Comparison of ENCODE assay signal across 31 cellular contexts in genomic region chr21:27649746-27650145, GRCh38.
DNase-seq lines count a peak whose midpoint lies in the region; ATAC-seq and TF ChIP-seq lines count a peak whose summit lies in the region.
"Had no signal": no experiment of that assay in that cellular context is flagged by ENCODE, and none has a peak within 500 bp of the region (broad histone marks: within the 10 kb centered on the region; RNA-seq: fewer than 3 reads in every experiment).

No MANE protein-coding gene starts in this region.

- no peak overlapping the region for H3K4me3 Mint-ChIP-seq in activated T-cell treated with anti-CD3 and anti-CD28 coated beads, Interleukin-2, amount 50 U/mL, for 72 hours
- no peak overlapping the region for H3K4me3 Mint-ChIP-seq in activated T-cell treated with anti-CD3 and anti-CD28 coated beads, Interleukin-2, amount 50 U/mL, for 4 hours
- H3K4me3 Mint-ChIP-seq: activated CD4-positive, alpha-beta memory T cell treated with anti-CD3 and anti-CD28 coated beads for 36 hours; activated T-helper 1 cell treated with anti-CD3 and anti-CD28 coated beads, Interleukin-12 subunit alpha, Interleukin-12 subunit beta, Interleukin-2, Interleukin-4 antibody, amounts not matched to agents 30 ng/mL and 10 ng/mL and 1 ng/mL, durations not matched to agents 14 hours and 24 hours and 36 hours; CD4-positive, CD25-positive, alpha-beta regulatory T cell; nephron progenitor cell had no signal

- H3K27me3 ChIP-seq in PC-3 (ENCODE audit: low read length) (no peaks in the 10 kb centered on the region), mesenchymal stem cell (ENCODE audit: control insufficient read depth in 1 of 2, insufficient read depth in 1 of 2, low read length in 2 of 2) (no peaks in the 10 kb centered on the region), stomach (no peaks in the 10 kb centered on the region)
- H3K27me3 ChIP-seq: cardiac muscle cell, colonic mucosa, gastrocnemius medialis, ovary, suprapubic skin had no signal

- intact Hi-C loops in PC-3 (cut with micrococcal nuclease) = loop anchor here (5.0 kb wide), 2 partner anchors 33 to 888 kb away; no protein-coding TSS in a partner anchor
- intact Hi-C loops in stomach (cut with DNase I; ENCODE audit: low total_unique reads) = no loop called here

- H3K79me2 ChIP-seq in PC-3 (ENCODE audit: low read length) = no peaks in the 10 kb centered on the region

- no peak overlapping the region for H3K4me2 ChIP-seq in PC-3 (ENCODE audit: low read length)
- H3K4me2 ChIP-seq in mesenchymal stem cell (ENCODE audit: low read length, poor library complexity, severe bottlenecking) = no peak overlapping the region
- H3K4me2 ChIP-seq: A549 had no signal

- H3K23ac ChIP-seq in mesenchymal stem cell (ENCODE audit: low read length in 2 of 2) = no peak overlapping the region

- no peaks in the 10 kb centered on the region for H4K20me1 ChIP-seq in PC-3 (ENCODE audit: low read length)

- H3K4ac ChIP-seq in mesenchymal stem cell (ENCODE audit: low read depth in 1 of 2, low read length in 2 of 2) = no peak overlapping the region

- no peaks in the 10 kb centered on the region for H3K79me1 ChIP-seq in mesenchymal stem cell (replicated peaks; ENCODE audit: low read length, poor library complexity, severe bottlenecking)

- DNase-seq in EH (ENCODE audit: low read depth) = peak; percentile 19
- no peak for DNase-seq in PC-3
- peak; percentile 46 for DNase-seq in epithelial cell of esophagus (ENCODE audit: low read depth)
- DNase-seq in mesenchymal stem cell = no peak
- no peak for DNase-seq in activated T-cell treated with anti-CD3 and anti-CD28 coated beads, Interleukin-2, amount 50 U/mL, for 72 hours
- DNase-seq in stomach = no peak
- DNase-seq in SHP77 treated with DMSO at 0.1 percent for 48 hours (lab: John Stamatoyannopoulos, UW) = no peak
- DNase-seq in activated T-cell treated with anti-CD3 and anti-CD28 coated beads, Interleukin-2, amount 50 U/mL, for 4 hours = no peak
- DNase-seq: activated CD4-positive, alpha-beta memory T cell treated with anti-CD3 and anti-CD28 coated beads for 36 hours; activated CD4-positive, alpha-beta T cell treated with anti-CD3 and anti-CD28 coated beads for 1 hour; activated naive CD4-positive, alpha-beta T cell treated with anti-CD3 and anti-CD28 coated beads, Interleukin-2, amount 50 U/mL, for 16 hours; AML-193; CD4-positive, CD25-positive, alpha-beta regulatory T cell; colonic mucosa; DND-41; effector CD4-positive, alpha-beta T cell; gastrocnemius medialis; NCI-H1092; NCI-H187; NCI-H2171 treated with DMSO at 0.1 percent for 48 hours; NCI-H510A; nephron progenitor cell; ovary; stimulated activated naive CD4-positive, alpha-beta T cell; T-helper 2 cell had no signal

- H2AK5ac ChIP-seq in mesenchymal stem cell (ENCODE audit: low read length, severe bottlenecking) = no peak overlapping the region

- no peaks in the 10 kb centered on the region for H3K9me2 ChIP-seq in PC-3 (replicated peaks; ENCODE audit: low read length)

- H3K9me3 Mint-ChIP-seq in activated T-cell treated with anti-CD3 and anti-CD28 coated beads, Interleukin-2, amount 50 U/mL, for 72 hours = peaks cover 0 to 4% of the 10 kb centered on the region in 2 donors
- H3K9me3 Mint-ChIP-seq in activated T-cell treated with anti-CD3 and anti-CD28 coated beads, Interleukin-2, amount 50 U/mL, for 4 hours = no peaks in the 10 kb centered on the region
- H3K9me3 Mint-ChIP-seq: activated CD4-positive, alpha-beta memory T cell treated with anti-CD3 and anti-CD28 coated beads for 36 hours; activated T-helper 1 cell treated with anti-CD3 and anti-CD28 coated beads, Interleukin-12 subunit alpha, Interleukin-12 subunit beta, Interleukin-2, Interleukin-4 antibody, amounts not matched to agents 30 ng/mL and 10 ng/mL and 1 ng/mL, durations not matched to agents 14 hours and 24 hours and 36 hours had no signal

- H2AFZ ChIP-seq in PC-3 (ENCODE audit: low read length) = no peak overlapping the region
- H2AFZ ChIP-seq in mesenchymal stem cell (ENCODE audit: low read depth, low read length) = no peak overlapping the region

- H2BK5ac ChIP-seq in mesenchymal stem cell (ENCODE audit: low read depth, low read length, poor library complexity, severe bottlenecking) = no peak overlapping the region

- H2BK120ac ChIP-seq in mesenchymal stem cell (ENCODE audit: low read depth, low read length) = no peak overlapping the region

- H3K36me3 ChIP-seq in PC-3 (ENCODE audit: low read depth, low read length) = no peaks in the 10 kb centered on the region
- no peaks in the 10 kb centered on the region for H3K36me3 ChIP-seq in mesenchymal stem cell (ENCODE audit: control insufficient read depth in 1 of 2, insufficient read depth in 2 of 2, low read depth in 1 of 2, low read length in 2 of 2)
- no peaks in the 10 kb centered on the region for H3K36me3 ChIP-seq in stomach
- H3K36me3 ChIP-seq: cardiac muscle cell, colonic mucosa, gastrocnemius medialis, ovary, suprapubic skin had no signal

- no peak for TF ChIP-seq CTCF in PC-3 (conservative IDR thresholded peaks at IDR 0.05; ENCODE audit: low read depth, low read length)
- TF ChIP-seq CTCF in epithelial cell of esophagus (IDR thresholded peaks at IDR 0.05; ENCODE audit: insufficient read depth, low read depth, low read length, missing control alignments) = no peak
- no peak for TF ChIP-seq CTCF in stomach (IDR thresholded peaks at IDR 0.05)

- H3K9me3 ChIP-seq in PC-3 (ENCODE audit: low read length) (peaks cover 11% of the 10 kb centered on the region; the same call in 1 of the 2 replicates), mesenchymal stem cell (ENCODE audit: control insufficient read depth, low read length) (no peaks in the 10 kb centered on the region), stomach (no peaks in the 10 kb centered on the region)
- H3K9me3 ChIP-seq: A549, colonic mucosa, gastrocnemius medialis, ovary, suprapubic skin had no signal

- no peaks in the 10 kb centered on the region for H3K4me1 Mint-ChIP-seq in activated T-cell treated with anti-CD3 and anti-CD28 coated beads, Interleukin-2, amount 50 U/mL, for 72 hours (ENCODE audit: low read depth)
- H3K4me1 Mint-ChIP-seq in activated T-cell treated with anti-CD3 and anti-CD28 coated beads, Interleukin-2, amount 50 U/mL, for 4 hours (ENCODE audit: low read depth) = no peaks in the 10 kb centered on the region
- H3K4me1 Mint-ChIP-seq: CD4-positive, CD25-positive, alpha-beta regulatory T cell; nephron progenitor cell had no signal

- H3K4me1 ChIP-seq in PC-3 (ENCODE audit: insufficient read depth, low read length) (peaks cover 23% of the 10 kb centered on the region), mesenchymal stem cell (ENCODE audit: control insufficient read depth, insufficient read depth, low read depth, low read length) (no peaks in the 10 kb centered on the region), stomach (no peaks in the 10 kb centered on the region)
- H3K4me1 ChIP-seq: A549, colonic mucosa, gastrocnemius medialis, suprapubic skin had no signal

- BruUV-seq in PC-3 (replicated peaks; lab: Mats Ljungman, UMichigan) = no TSS peak

- CTCF ChIA-PET in PC-3 (lab: Charles Lee) = interaction anchor here (0.6 to 1.0 kb wide), 2 partner anchors 805 to 1070 kb away, joined by 3 to 6 read pairs; partner anchors contain the start of gene ADAMTS1

- peak overlapping the region; percentile 87 for H3K27ac ChIP-seq in PC-3 (ENCODE audit: low read length)
- H3K27ac ChIP-seq in mesenchymal stem cell (ENCODE audit: low read length, poor library complexity, severe bottlenecking) = no peak overlapping the region
- no peak overlapping the region for H3K27ac ChIP-seq in stomach
- H3K27ac ChIP-seq: A549, cardiac muscle cell, colonic mucosa, ovary, RWPE1, suprapubic skin had no signal

- POLR2A ChIA-PET in PC-3 (lab: Charles Lee; ENCODE audit: unreplicated experiment) = no interaction called here

- no peak overlapping the region for H3K27ac Mint-ChIP-seq in activated T-cell treated with anti-CD3 and anti-CD28 coated beads, Interleukin-2, amount 50 U/mL, for 72 hours
- H3K27ac Mint-ChIP-seq: activated CD4-positive, alpha-beta memory T cell treated with anti-CD3 and anti-CD28 coated beads for 36 hours; activated T-helper 1 cell treated with anti-CD3 and anti-CD28 coated beads, Interleukin-12 subunit alpha, Interleukin-12 subunit beta, Interleukin-2, Interleukin-4 antibody, amounts not matched to agents 30 ng/mL and 10 ng/mL and 1 ng/mL, durations not matched to agents 14 hours and 24 hours and 36 hours; CD4-positive, CD25-positive, alpha-beta regulatory T cell; nephron progenitor cell had no signal

- ATAC-seq in PC-3 = no peak
- no peak for ATAC-seq in activated T-cell treated with anti-CD3 and anti-CD28 coated beads, Interleukin-2, amount 50 U/mL, for 72 hours (replicated peaks in 1 of 2)
- no peak for ATAC-seq in activated T-cell treated with anti-CD3 and anti-CD28 coated beads, Interleukin-2, amount 50 U/mL, for 4 hours
- ATAC-seq: A549 had no signal

- no peak overlapping the region for H3K14ac ChIP-seq in mesenchymal stem cell (ENCODE audit: low read length in 2 of 2)

- no peak overlapping the region for H3K18ac ChIP-seq in mesenchymal stem cell (ENCODE audit: low read depth in 1 of 2, low read length in 2 of 2)

- H2BK12ac ChIP-seq in mesenchymal stem cell (ENCODE audit: low read length in 2 of 2) = no peak overlapping the region

- no peak for TF ChIP-seq EP300 in stomach (IDR thresholded peaks at IDR 0.05)

- H3K9ac ChIP-seq in PC-3 (ENCODE audit: low read length) (peak overlapping the region; percentile 10; the same call in 1 of the 2 replicates), mesenchymal stem cell (ENCODE audit: low read length) (peak overlapping the region; percentile 85)

- no peak overlapping the region for H4K91ac ChIP-seq in mesenchymal stem cell (ENCODE audit: low read length)

- no peak for TF ChIP-seq POLR2A in stomach (IDR thresholded peaks at IDR 0.05)

- H2BK15ac ChIP-seq in mesenchymal stem cell (ENCODE audit: low read depth, poor library complexity, severe bottlenecking) = no peak overlapping the region

- no peak overlapping the region for H3K4me3 ChIP-seq in PC-3 (ENCODE audit: low read length)
- no peak overlapping the region for H3K4me3 ChIP-seq in epithelial cell of esophagus (ENCODE audit: low read length)
- no peak overlapping the region for H3K4me3 ChIP-seq in mesenchymal stem cell (ENCODE audit: insufficient read depth in 1 of 2, low read depth in 1 of 2, low read length in 2 of 2)
- no peak overlapping the region for H3K4me3 ChIP-seq in stomach
- H3K4me3 ChIP-seq: A549, cardiac muscle cell, colonic mucosa, gastrocnemius medialis, ovary, skin epidermis, suprapubic skin had no signal

- H3K27me3 Mint-ChIP-seq in activated T-cell treated with anti-CD3 and anti-CD28 coated beads, Interleukin-2, amount 50 U/mL, for 72 hours (ENCODE audit: low read depth) = no peaks in the 10 kb centered on the region
- H3K27me3 Mint-ChIP-seq in activated T-cell treated with anti-CD3 and anti-CD28 coated beads, Interleukin-2, amount 50 U/mL, for 4 hours (ENCODE audit: low read depth) = no peaks in the 10 kb centered on the region
- H3K27me3 Mint-ChIP-seq: activated CD4-positive, alpha-beta memory T cell treated with anti-CD3 and anti-CD28 coated beads for 36 hours; CD4-positive, CD25-positive, alpha-beta regulatory T cell had no signal

- no peak overlapping the region for H4K8ac ChIP-seq in mesenchymal stem cell (ENCODE audit: low read length)

- no peaks in the 10 kb centered on the region for H3K36me3 Mint-ChIP-seq in activated T-cell treated with anti-CD3 and anti-CD28 coated beads, Interleukin-2, amount 50 U/mL, for 72 hours (ENCODE audit: insufficient read depth in 2 of 2)
- H3K36me3 Mint-ChIP-seq in activated T-cell treated with anti-CD3 and anti-CD28 coated beads, Interleukin-2, amount 50 U/mL, for 4 hours (ENCODE audit: insufficient read depth) = no peaks in the 10 kb centered on the region
- H3K36me3 Mint-ChIP-seq: activated CD4-positive, alpha-beta memory T cell treated with anti-CD3 and anti-CD28 coated beads for 36 hours; CD4-positive, CD25-positive, alpha-beta regulatory T cell had no signal

- no peaks in the 10 kb centered on the region for H3F3A ChIP-seq in PC-3 (ENCODE audit: low read length, unreplicated experiment)

- 90% methylated on average over 2 of the region's 3 CpGs for WGBS in mesenchymal stem cell
- 63 to 90% (median 82%) methylated on average over 3 of the region's 3 CpGs for WGBS in stomach, 5 donors

Comparison
In these comparisons a context has a peak if more than half of its experiments do, and no peak if none do; other contexts are left out.
1. DNase-seq: peak in EH (single experiment) and epithelial cell of esophagus (single experiment); none in PC-3 (single experiment), mesenchymal stem cell (single experiment), activated T-cell treated with anti-CD3 and anti-CD28 coated beads, Interleukin-2, amount 50 U/mL, for 72 hours (0 of 2), stomach (single experiment), SHP77 treated with DMSO at 0.1 percent for 48 hours (single experiment) and activated T-cell treated with anti-CD3 and anti-CD28 coated beads, Interleukin-2, amount 50 U/mL, for 4 hours (single experiment).